Comparison of ENCODE assay signal across 9 cellular contexts in the genomic region with DNA sequence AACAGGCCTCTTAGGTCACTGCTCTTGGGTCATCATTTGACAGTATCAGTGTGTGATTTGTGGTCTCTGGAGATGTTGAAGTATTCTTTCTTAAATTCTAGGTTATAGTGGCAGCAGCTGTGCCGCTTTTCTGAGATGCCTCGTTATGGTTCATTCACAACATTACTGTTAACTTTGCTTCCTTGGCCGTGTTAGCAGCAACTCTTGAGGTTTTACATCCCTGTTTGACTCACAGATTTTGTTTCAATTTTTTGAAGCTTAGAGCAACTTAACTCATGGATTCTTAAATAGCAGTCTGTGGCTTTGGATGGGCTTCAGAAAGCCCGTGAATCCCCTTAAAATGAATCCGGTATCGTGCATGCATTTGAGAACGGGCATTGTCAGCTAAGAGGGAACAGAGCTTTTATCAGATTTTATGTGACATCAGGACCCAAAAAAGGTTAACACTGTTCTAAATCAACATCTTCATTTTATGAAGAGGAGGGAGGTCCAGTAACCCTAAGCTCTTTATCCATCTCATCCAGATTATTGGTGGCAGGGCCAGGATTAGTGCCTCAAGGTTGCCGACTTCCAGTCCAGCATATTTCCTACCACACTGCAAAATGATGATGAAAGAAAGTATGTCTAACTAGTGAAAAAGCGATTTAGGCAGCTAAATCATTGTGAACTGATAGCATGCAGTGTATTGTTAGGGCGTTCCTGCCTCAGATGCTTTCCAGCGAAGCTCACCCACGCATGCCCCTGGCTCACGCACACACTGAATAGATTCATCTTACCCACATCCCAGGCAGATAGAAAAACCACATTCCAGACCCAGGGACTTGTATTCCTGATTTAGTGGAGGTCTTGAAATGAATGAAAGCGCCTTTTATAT. TPM values are rescaled to one million over a fixed set of nuclear protein-coding genes. Genes with fewer than 3 reads are reported as not detected.
DNase-seq lines count a peak whose midpoint lies in the region; ATAC-seq, FAIRE-seq and TF ChIP-seq lines count a peak whose summit lies in the region.
"Had no signal": no experiment of that assay in that cellular context is flagged by ENCODE, and none has a peak within 500 bp of the region (broad histone marks: within the 10 kb centered on the region; RNA-seq: fewer than 3 reads in every experiment).

No MANE protein-coding gene starts in this region.

- 89% methylated on average over 14 of the region's 14 CpGs for WGBS in thymus

- H3K36me3 Mint-ChIP-seq in activated T-helper 2 cell treated with anti-CD3 and anti-CD28 coated beads, Interferon-gamma antibody, Interleukin-2, Interleukin-4, amounts not matched to agents 10 μg/mL and 5 μg/mL and 100 μg/mL, durations not matched to agents 14 hours and 24 hours and 36 hours (ENCODE audit: low read depth), result peaks cover 47% of the 10 kb centered on the region

- H4K20me1 ChIP-seq in keratinocyte (ENCODE audit: control insufficient read depth, extremely low read depth, insufficient read depth, low read length), result no peaks in the 10 kb centered on the region

- H3K9ac ChIP-seq in keratinocyte (ENCODE audit: control insufficient read depth, extremely low read depth, insufficient read depth, low read length), result peak overlapping the region; percentile 29

- H3K27me3 Mint-ChIP-seq in activated T-helper 2 cell treated with anti-CD3 and anti-CD28 coated beads, Interferon-gamma antibody, Interleukin-2, Interleukin-4, amounts not matched to agents 10 μg/mL and 5 μg/mL and 100 μg/mL, durations not matched to agents 14 hours and 24 hours and 36 hours (ENCODE audit: low read depth), result peaks cover 17% of the 10 kb centered on the region

- ATAC-seq in HG03175 (IDR thresholded peaks at IDR 0.05; ENCODE audit: unreplicated experiment), result no peak

- peaks cover 12% of the 10 kb centered on the region for H3K79me2 ChIP-seq in keratinocyte (ENCODE audit: control insufficient read depth, insufficient read depth, low read length)

- H3K4me2 ChIP-seq in keratinocyte (ENCODE audit: control insufficient read depth, extremely low read depth, insufficient read depth, low read depth, low read length), result peak overlapping the region; percentile 46

- H3K4me3 Mint-ChIP-seq in activated T-helper 2 cell treated with anti-CD3 and anti-CD28 coated beads, Interferon-gamma antibody, Interleukin-2, Interleukin-4, amounts not matched to agents 10 μg/mL and 5 μg/mL and 100 μg/mL, durations not matched to agents 14 hours and 24 hours and 36 hours (ENCODE audit: low read depth), result peak overlapping the region; percentile 45

- no peaks in the 10 kb centered on the region for H3K9me3 ChIP-seq in keratinocyte (ENCODE audit: control insufficient read depth, low read depth, low read length)
- no peaks in the 10 kb centered on the region for H3K9me3 ChIP-seq in thymus (ENCODE audit: control insufficient read depth)

- no peak overlapping the region for H3K4me3 ChIP-seq in keratinocyte (ENCODE audit: control insufficient read depth in 2 of 3, extremely low read depth in 1 of 3, insufficient read depth in 2 of 3, low read depth in 1 of 3, low read length in 3 of 3)
- H3K4me3 ChIP-seq in thymus (ENCODE audit: low read length), result peak overlapping the region; percentile 2

- H3K36me3 ChIP-seq in keratinocyte (ENCODE audit: control insufficient read depth in 2 of 2, extremely low read depth in 1 of 2, insufficient read depth in 2 of 2, low read length in 2 of 2) (peaks cover 0 to 6% of the 10 kb centered on the region in 2 experiments), thymus (ENCODE audit: control insufficient read depth, insufficient read depth) (peaks cover 29% of the 10 kb centered on the region)

- H3K27me3 ChIP-seq in keratinocyte (ENCODE audit: control insufficient read depth, extremely low read depth, insufficient read depth, low read length) (no peaks in the 10 kb centered on the region), thymus (ENCODE audit: control insufficient read depth, insufficient read depth) (no peaks in the 10 kb centered on the region)

- no peaks in the 10 kb centered on the region for H3K9me3 Mint-ChIP-seq in activated T-helper 2 cell treated with anti-CD3 and anti-CD28 coated beads, Interferon-gamma antibody, Interleukin-2, Interleukin-4, amounts not matched to agents 10 μg/mL and 5 μg/mL and 100 μg/mL, durations not matched to agents 14 hours and 24 hours and 36 hours

- H3K27ac ChIP-seq in keratinocyte (ENCODE audit: control insufficient read depth, insufficient read depth, low read length), result no peak overlapping the region
- H3K27ac ChIP-seq in thymus (ENCODE audit: low read depth), result no peak overlapping the region

- intact Hi-C loops in activated T-helper 2 cell treated with anti-CD3 and anti-CD28 coated beads, Interferon-gamma antibody, Interleukin-2, Interleukin-4, amounts not matched to agents 10 μg/mL and 5 μg/mL and 100 μg/mL, durations not matched to agents 14 hours and 24 hours and 36 hours (cut with micrococcal nuclease), result loop anchor here (2.0 to 10.0 kb wide), 3 partner anchors 285 to 1377 kb away; partner anchors contain the start of gene ROCK2

- dilution Hi-C loops in keratinocyte (cut with MboI; ENCODE audit: extremely low pct_ligation_motif_present, low sequenced_read_pairs), result no loop called here

- peak overlapping the region; percentile 21 for H3K27ac Mint-ChIP-seq in activated T-helper 2 cell treated with anti-CD3 and anti-CD28 coated beads, Interferon-gamma antibody, Interleukin-2, Interleukin-4, amounts not matched to agents 10 μg/mL and 5 μg/mL and 100 μg/mL, durations not matched to agents 14 hours and 24 hours and 36 hours

- H3K9me1 ChIP-seq in keratinocyte (ENCODE audit: control insufficient read depth, extremely low read depth, insufficient read depth, low read length), result no peaks in the 10 kb centered on the region

- peaks cover 73% of the 10 kb centered on the region for H3K4me1 Mint-ChIP-seq in activated T-helper 2 cell treated with anti-CD3 and anti-CD28 coated beads, Interferon-gamma antibody, Interleukin-2, Interleukin-4, amounts not matched to agents 10 μg/mL and 5 μg/mL and 100 μg/mL, durations not matched to agents 14 hours and 24 hours and 36 hours (ENCODE audit: low read depth)

- peak; percentile 75 for DNase-seq in activated effector memory CD4-positive, alpha-beta T cell treated with anti-CD3 and anti-CD28 coated beads, Interleukin-2, amount 50 U/mL, for 16 hours
- no peak for DNase-seq in activated effector memory CD4-positive, alpha-beta T cell treated with Interleukin-2 at 50 U/mL for 16 hours
- DNase-seq in activated T-helper 2 cell treated with anti-CD3 and anti-CD28 coated beads, Interferon-gamma antibody, Interleukin-2, Interleukin-4, amounts not matched to agents 10 μg/mL and 5 μg/mL and 100 μg/mL, durations not matched to agents 14 hours and 24 hours and 36 hours (ENCODE audit: low spot score), result no peak
- DNase-seq in keratinocyte (ENCODE audit: low read depth, low spot score) (no peak), mucosa of gallbladder (ENCODE audit: low spot score) (no peak), NCI-H187 (lab: John Stamatoyannopoulos, UW) (no peak)
- DNase-seq: DMS53 had no signal

- no peak for TF ChIP-seq CTCF in keratinocyte (optimal IDR thresholded peaks at IDR 0.05 in 1 of 3, IDR thresholded peaks at IDR 0.05 in 1 of 3, conservative IDR thresholded peaks at IDR 0.05 in 1 of 3; ENCODE audit: extremely low read depth in 1 of 3, insufficient read depth in 2 of 3, low read length in 3 of 3)

- no peak overlapping the region for H2AFZ ChIP-seq in keratinocyte (ENCODE audit: control insufficient read depth, low read length)

- H3K4me1 ChIP-seq in keratinocyte (ENCODE audit: control insufficient read depth, extremely low read depth, insufficient read depth, low read length), result peaks cover 26% of the 10 kb centered on the region
- H3K4me1 ChIP-seq in thymus (ENCODE audit: control insufficient read depth, insufficient read depth, low read length), result peaks cover 18% of the 10 kb centered on the region

- no peak for FAIRE-seq in keratinocyte (lab: Jason Lieb, UNC)

RNA-seq across cellular contexts. Expression of gene TRIB2, which starts 5.1 kb away (rescaled TPM):
- 3.9 TPM in 2 replicates for total RNA-seq in activated T-helper 2 cell treated with anti-CD3 and anti-CD28 coated beads, Interferon-gamma antibody, Interleukin-2, Interleukin-4, amounts not matched to agents 10 μg/mL and 5 μg/mL and 100 μg/mL, durations not matched to agents 14 hours and 24 hours and 36 hours
- 4.6 to 8.8 TPM (median 7.7 TPM) in 3 replicates for polyA plus RNA-seq in keratinocyte
- polyA plus RNA-seq in keratinocyte (2011; ENCODE audit: low read depth), result 1.1 TPM
- polyA plus RNA-seq in keratinocyte (2011; cell fraction: cytosol; rRNA removed), result 4.7 and 4.8 TPM in 2 replicates
- 14.6 and 18.5 TPM in 2 replicates for polyA plus RNA-seq in keratinocyte (2011; cell fraction: nucleus; rRNA removed)
- 2.0 and 9.6 TPM in 2 replicates for polyA plus RNA-seq in keratinocyte (2012; ENCODE audit: low replicate concordance)
- 4.8 to 7.4 TPM (median 6.8 TPM) in 3 replicates for polyA minus RNA-seq in keratinocyte
- polyA minus RNA-seq in keratinocyte (2011; cell fraction: cytosol; rRNA and poly(A)+ RNA removed), result 6.9 TPM
- polyA minus RNA-seq in keratinocyte (2011; cell fraction: nucleus; rRNA and poly(A)+ RNA removed), result 8.1 and 9.8 TPM in 2 replicates
- 69.8 TPM for polyA plus RNA-seq in thymus
- 29.1 TPM for total RNA-seq in mucosa of gallbladder
